Comparison of ENCODE assay signal across 1 cellular context in the genomic region with DNA sequence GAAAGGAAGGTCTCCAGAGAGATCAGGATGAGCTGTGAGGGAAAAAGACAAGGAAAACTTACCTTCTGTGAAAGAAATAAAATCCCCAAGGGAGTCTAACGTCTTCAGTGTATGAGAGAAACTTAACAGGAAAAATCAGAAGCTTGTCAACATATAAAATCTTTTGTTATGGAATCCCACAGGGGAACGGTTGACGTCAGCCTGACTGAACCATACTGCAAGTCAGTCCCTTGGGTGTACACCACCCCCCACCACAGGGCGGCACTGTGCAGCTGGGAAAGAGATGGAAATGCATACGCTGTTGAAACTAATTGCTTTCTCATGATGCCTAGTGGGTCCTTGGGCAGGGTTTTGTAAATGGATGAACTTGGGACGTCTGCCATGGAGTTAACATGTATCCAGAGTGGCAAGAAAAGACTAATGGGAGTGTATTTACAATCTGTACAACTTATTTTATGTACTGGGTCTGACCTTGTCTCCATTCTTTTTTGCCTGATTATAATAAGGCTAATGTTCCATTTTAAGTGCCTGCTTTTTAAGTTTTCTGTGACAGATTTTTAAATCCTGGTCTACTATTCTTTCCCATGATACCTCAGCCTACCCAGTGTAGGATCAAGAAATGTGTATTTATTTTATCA.
A peak's percentile ranks its signal among the peaks of the same experiment; 100 is the strongest.
TF ChIP-seq lines count a peak whose summit lies in the region.

No MANE protein-coding gene starts in this region.

TF ChIP-seq in HEK293, 187 proteins besides CTCF, POLR2A, EP300 and RAD21 (continued from another document and continues in another):
- peak; percentile 17; the same call in 1 of the 2 replicates for TF ChIP-seq GLIS1 (tag by site-specific recombination; IDR thresholded peaks at IDR 0.05)
- TF ChIP-seq ZNF175 (tag by site-specific recombination; IDR thresholded peaks at IDR 0.05): no peak
- TF ChIP-seq ZNF561 (tag by site-specific recombination; IDR thresholded peaks at IDR 0.05; ENCODE audit: borderline replicate concordance): no peak
- no peak for TF ChIP-seq ZNF10 (tag by site-specific recombination; IDR thresholded peaks at IDR 0.05)
- TF ChIP-seq, protein P1, sequence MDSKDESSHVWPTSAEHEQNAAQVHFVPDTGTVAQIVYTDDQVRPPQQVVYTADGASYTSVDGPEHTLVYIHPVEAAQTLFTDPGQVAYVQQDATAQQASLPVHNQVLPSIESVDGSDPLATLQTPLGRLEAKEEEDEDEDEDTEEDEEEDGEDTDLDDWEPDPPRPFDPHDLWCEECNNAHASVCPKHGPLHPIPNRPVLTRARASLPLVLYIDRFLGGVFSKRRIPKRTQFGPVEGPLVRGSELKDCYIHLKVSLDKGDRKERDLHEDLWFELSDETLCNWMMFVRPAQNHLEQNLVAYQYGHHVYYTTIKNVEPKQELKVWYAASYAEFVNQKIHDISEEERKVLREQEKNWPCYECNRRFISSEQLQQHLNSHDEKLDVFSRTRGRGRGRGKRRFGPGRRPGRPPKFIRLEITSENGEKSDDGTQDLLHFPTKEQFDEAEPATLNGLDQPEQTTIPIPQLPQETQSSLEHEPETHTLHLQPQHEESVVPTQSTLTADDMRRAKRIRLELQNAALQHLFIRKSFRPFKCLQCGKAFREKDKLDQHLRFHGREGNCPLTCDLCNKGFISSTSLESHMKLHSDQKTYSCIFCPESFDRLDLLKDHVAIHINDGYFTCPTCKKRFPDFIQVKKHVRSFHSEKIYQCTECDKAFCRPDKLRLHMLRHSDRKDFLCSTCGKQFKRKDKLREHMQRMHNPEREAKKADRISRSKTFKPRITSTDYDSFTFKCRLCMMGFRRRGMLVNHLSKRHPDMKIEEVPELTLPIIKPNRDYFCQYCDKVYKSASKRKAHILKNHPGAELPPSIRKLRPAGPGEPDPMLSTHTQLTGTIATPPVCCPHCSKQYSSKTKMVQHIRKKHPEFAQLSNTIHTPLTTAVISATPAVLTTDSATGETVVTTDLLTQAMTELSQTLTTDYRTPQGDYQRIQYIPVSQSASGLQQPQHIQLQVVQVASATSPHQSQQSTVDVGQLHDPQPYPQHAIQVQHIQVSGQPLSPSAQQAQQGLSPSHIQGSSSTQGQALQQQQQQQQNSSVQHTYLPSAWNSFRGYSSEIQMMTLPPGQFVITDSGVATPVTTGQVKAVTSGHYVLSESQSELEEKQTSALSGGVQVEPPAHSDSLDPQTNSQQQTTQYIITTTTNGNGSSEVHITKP (tag by site-specific recombination; IDR thresholded peaks at IDR 0.05): peak; percentile 58
- no peak for TF ChIP-seq ZNF202 (tag by site-specific recombination; IDR thresholded peaks at IDR 0.05; ENCODE audit: borderline replicate concordance)
- no peak for TF ChIP-seq ZBTB8A (tag by site-specific recombination; IDR thresholded peaks at IDR 0.05)
- 0 out of 2 replicates have a peak, but pooled peaks have one; percentile 24 for TF ChIP-seq SP7 (tag by site-specific recombination; IDR thresholded peaks at IDR 0.05)
- TF ChIP-seq ZNF600 (tag by site-specific recombination; IDR thresholded peaks at IDR 0.05): peak; percentile 97
- TF ChIP-seq ZFP37 (tag by site-specific recombination; IDR thresholded peaks at IDR 0.05): peak; percentile 78; the same call in 1 of the 2 replicates
- TF ChIP-seq ZNF626 (tag by site-specific recombination; IDR thresholded peaks at IDR 0.05): no peak
- peak; percentile 89 for TF ChIP-seq ZNF2 (tag by site-specific recombination; IDR thresholded peaks at IDR 0.05)
- peak; percentile 56; the same call in 1 of the 2 replicates for TF ChIP-seq ZFP69B (tag by site-specific recombination; IDR thresholded peaks at IDR 0.05)
- no peak for TF ChIP-seq ZIC2 (tag by site-specific recombination; IDR thresholded peaks at IDR 0.05)
- TF ChIP-seq, protein P2, sequence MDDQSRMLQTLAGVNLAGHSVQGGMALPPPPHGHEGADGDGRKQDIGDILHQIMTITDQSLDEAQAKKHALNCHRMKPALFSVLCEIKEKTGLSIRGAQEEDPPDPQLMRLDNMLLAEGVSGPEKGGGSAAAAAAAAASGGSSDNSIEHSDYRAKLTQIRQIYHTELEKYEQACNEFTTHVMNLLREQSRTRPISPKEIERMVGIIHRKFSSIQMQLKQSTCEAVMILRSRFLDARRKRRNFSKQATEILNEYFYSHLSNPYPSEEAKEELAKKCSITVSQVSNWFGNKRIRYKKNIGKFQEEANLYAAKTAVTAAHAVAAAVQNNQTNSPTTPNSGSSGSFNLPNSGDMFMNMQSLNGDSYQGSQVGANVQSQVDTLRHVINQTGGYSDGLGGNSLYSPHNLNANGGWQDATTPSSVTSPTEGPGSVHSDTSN (CRISPR knock-in tag; IDR thresholded peaks at IDR 0.05): no peak
- no peak for TF ChIP-seq ZNF248 (tag by site-specific recombination; IDR thresholded peaks at IDR 0.05)
- TF ChIP-seq MEIS1 (CRISPR knock-in tag; IDR thresholded peaks at IDR 0.05; ENCODE audit: borderline replicate concordance): no peak
- TF ChIP-seq ZNF777 (tag by site-specific recombination; IDR thresholded peaks at IDR 0.05; ENCODE audit: borderline replicate concordance): no peak
- no peak for TF ChIP-seq ZNF776 (tag by site-specific recombination; IDR thresholded peaks at IDR 0.05; ENCODE audit: borderline replicate concordance)
- no peak for TF ChIP-seq ZNF155 (tag by site-specific recombination; IDR thresholded peaks at IDR 0.05)
- no peak for TF ChIP-seq EGR2 (tag by site-specific recombination; IDR thresholded peaks at IDR 0.05; ENCODE audit: low read depth)
- no peak for TF ChIP-seq ZNF610 (tag by site-specific recombination; IDR thresholded peaks at IDR 0.05; ENCODE audit: borderline replicate concordance)
- TF ChIP-seq ZNF37A (tag by site-specific recombination; IDR thresholded peaks at IDR 0.05): no peak
- no peak for TF ChIP-seq ZNF558 (tag by site-specific recombination; IDR thresholded peaks at IDR 0.05)
- TF ChIP-seq, protein P3, sequence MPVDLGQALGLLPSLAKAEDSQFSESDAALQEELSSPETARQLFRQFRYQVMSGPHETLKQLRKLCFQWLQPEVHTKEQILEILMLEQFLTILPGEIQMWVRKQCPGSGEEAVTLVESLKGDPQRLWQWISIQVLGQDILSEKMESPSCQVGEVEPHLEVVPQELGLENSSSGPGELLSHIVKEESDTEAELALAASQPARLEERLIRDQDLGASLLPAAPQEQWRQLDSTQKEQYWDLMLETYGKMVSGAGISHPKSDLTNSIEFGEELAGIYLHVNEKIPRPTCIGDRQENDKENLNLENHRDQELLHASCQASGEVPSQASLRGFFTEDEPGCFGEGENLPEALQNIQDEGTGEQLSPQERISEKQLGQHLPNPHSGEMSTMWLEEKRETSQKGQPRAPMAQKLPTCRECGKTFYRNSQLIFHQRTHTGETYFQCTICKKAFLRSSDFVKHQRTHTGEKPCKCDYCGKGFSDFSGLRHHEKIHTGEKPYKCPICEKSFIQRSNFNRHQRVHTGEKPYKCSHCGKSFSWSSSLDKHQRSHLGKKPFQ (tag by site-specific recombination; IDR thresholded peaks at IDR 0.05): no peak
- no peak for TF ChIP-seq ZNF341 (tag by site-specific recombination; IDR thresholded peaks at IDR 0.05; ENCODE audit: low read depth)
- TF ChIP-seq ZNF621 (tag by site-specific recombination; IDR thresholded peaks at IDR 0.05): no peak
- no peak for TF ChIP-seq ZNF48 (tag by site-specific recombination; IDR thresholded peaks at IDR 0.05)
- no peak for TF ChIP-seq YY2 (tag by site-specific recombination; IDR thresholded peaks at IDR 0.05)
- no peak for TF ChIP-seq SP3 (tag by site-specific recombination; IDR thresholded peaks at IDR 0.05)
- peak; percentile 42; the same call in 1 of the 2 replicates for TF ChIP-seq KLF8 (tag by site-specific recombination; IDR thresholded peaks at IDR 0.05)
- 0 out of 2 replicates have a peak, but pooled peaks have one; percentile 31 for TF ChIP-seq ZNF423 (tag by site-specific recombination; IDR thresholded peaks at IDR 0.05)
- TF ChIP-seq, protein P4, sequence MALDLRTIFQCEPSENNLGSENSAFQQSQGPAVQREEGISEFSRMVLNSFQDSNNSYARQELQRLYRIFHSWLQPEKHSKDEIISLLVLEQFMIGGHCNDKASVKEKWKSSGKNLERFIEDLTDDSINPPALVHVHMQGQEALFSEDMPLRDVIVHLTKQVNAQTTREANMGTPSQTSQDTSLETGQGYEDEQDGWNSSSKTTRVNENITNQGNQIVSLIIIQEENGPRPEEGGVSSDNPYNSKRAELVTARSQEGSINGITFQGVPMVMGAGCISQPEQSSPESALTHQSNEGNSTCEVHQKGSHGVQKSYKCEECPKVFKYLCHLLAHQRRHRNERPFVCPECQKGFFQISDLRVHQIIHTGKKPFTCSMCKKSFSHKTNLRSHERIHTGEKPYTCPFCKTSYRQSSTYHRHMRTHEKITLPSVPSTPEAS (tag by site-specific recombination; IDR thresholded peaks at IDR 0.05): peak; percentile 17; the same call in 1 of the 2 replicates
- TF ChIP-seq, protein P5, sequence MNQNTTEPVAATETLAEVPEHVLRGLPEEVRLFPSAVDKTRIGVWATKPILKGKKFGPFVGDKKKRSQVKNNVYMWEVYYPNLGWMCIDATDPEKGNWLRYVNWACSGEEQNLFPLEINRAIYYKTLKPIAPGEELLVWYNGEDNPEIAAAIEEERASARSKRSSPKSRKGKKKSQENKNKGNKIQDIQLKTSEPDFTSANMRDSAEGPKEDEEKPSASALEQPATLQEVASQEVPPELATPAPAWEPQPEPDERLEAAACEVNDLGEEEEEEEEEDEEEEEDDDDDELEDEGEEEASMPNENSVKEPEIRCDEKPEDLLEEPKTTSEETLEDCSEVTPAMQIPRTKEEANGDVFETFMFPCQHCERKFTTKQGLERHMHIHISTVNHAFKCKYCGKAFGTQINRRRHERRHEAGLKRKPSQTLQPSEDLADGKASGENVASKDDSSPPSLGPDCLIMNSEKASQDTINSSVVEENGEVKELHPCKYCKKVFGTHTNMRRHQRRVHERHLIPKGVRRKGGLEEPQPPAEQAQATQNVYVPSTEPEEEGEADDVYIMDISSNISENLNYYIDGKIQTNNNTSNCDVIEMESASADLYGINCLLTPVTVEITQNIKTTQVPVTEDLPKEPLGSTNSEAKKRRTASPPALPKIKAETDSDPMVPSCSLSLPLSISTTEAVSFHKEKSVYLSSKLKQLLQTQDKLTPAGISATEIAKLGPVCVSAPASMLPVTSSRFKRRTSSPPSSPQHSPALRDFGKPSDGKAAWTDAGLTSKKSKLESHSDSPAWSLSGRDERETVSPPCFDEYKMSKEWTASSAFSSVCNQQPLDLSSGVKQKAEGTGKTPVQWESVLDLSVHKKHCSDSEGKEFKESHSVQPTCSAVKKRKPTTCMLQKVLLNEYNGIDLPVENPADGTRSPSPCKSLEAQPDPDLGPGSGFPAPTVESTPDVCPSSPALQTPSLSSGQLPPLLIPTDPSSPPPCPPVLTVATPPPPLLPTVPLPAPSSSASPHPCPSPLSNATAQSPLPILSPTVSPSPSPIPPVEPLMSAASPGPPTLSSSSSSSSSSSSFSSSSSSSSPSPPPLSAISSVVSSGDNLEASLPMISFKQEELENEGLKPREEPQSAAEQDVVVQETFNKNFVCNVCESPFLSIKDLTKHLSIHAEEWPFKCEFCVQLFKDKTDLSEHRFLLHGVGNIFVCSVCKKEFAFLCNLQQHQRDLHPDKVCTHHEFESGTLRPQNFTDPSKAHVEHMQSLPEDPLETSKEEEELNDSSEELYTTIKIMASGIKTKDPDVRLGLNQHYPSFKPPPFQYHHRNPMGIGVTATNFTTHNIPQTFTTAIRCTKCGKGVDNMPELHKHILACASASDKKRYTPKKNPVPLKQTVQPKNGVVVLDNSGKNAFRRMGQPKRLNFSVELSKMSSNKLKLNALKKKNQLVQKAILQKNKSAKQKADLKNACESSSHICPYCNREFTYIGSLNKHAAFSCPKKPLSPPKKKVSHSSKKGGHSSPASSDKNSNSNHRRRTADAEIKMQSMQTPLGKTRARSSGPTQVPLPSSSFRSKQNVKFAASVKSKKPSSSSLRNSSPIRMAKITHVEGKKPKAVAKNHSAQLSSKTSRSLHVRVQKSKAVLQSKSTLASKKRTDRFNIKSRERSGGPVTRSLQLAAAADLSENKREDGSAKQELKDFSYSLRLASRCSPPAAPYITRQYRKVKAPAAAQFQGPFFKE (tag by site-specific recombination; IDR thresholded peaks at IDR 0.05; ENCODE audit: borderline replicate concordance): no peak
- no peak for TF ChIP-seq ZNF768 (tag by site-specific recombination; IDR thresholded peaks at IDR 0.05)
- no peak for TF ChIP-seq ZNF677 (tag by site-specific recombination; IDR thresholded peaks at IDR 0.05)
- TF ChIP-seq ZNF239 (tag by site-specific recombination; IDR thresholded peaks at IDR 0.05): no peak
- TF ChIP-seq ZNF596 (tag by site-specific recombination; IDR thresholded peaks at IDR 0.05): no peak
- 0 out of 2 replicates have a peak, but pooled peaks have one; percentile 48 for TF ChIP-seq ZNF24 (tag by site-specific recombination; IDR thresholded peaks at IDR 0.05)
- TF ChIP-seq GLI4 (tag by site-specific recombination; IDR thresholded peaks at IDR 0.05): no peak
- TF ChIP-seq, protein P6, sequence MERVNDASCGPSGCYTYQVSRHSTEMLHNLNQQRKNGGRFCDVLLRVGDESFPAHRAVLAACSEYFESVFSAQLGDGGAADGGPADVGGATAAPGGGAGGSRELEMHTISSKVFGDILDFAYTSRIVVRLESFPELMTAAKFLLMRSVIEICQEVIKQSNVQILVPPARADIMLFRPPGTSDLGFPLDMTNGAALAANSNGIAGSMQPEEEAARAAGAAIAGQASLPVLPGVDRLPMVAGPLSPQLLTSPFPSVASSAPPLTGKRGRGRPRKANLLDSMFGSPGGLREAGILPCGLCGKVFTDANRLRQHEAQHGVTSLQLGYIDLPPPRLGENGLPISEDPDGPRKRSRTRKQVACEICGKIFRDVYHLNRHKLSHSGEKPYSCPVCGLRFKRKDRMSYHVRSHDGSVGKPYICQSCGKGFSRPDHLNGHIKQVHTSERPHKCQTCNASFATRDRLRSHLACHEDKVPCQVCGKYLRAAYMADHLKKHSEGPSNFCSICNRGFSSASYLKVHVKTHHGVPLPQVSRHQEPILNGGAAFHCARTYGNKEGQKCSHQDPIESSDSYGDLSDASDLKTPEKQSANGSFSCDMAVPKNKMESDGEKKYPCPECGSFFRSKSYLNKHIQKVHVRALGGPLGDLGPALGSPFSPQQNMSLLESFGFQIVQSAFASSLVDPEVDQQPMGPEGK (tag by site-specific recombination; IDR thresholded peaks at IDR 0.05): peak; percentile 72
- no peak for TF ChIP-seq SP2 (tag by site-specific recombination; IDR thresholded peaks at IDR 0.05)
- peak; percentile 60 for TF ChIP-seq IKZF3 (tag by site-specific recombination; IDR thresholded peaks at IDR 0.05)
- TF ChIP-seq ZNF324 (tag by site-specific recombination; IDR thresholded peaks at IDR 0.05): 0 out of 2 replicates have a peak, but pooled peaks have one; percentile 27
- TF ChIP-seq ZNF302 (tag by site-specific recombination; IDR thresholded peaks at IDR 0.05; ENCODE audit: low read depth): no peak
- no peak for TF ChIP-seq ZNF23 (tag by site-specific recombination; IDR thresholded peaks at IDR 0.05; ENCODE audit: borderline replicate concordance)
- TF ChIP-seq ZNF623 (tag by site-specific recombination; IDR thresholded peaks at IDR 0.05): no peak
- TF ChIP-seq YY1 (tag by site-specific recombination; IDR thresholded peaks at IDR 0.05): no peak
- no peak for TF ChIP-seq HOXA7 (CRISPR knock-in tag; IDR thresholded peaks at IDR 0.05; ENCODE audit: borderline replicate concordance)
- TF ChIP-seq ZBTB48 (tag by site-specific recombination; IDR thresholded peaks at IDR 0.05): peak; percentile 39
- peak; percentile 35; the same call in 1 of the 2 replicates for TF ChIP-seq SCRT2 (tag by site-specific recombination; IDR thresholded peaks at IDR 0.05)
- TF ChIP-seq ZSCAN30 (tag by site-specific recombination; IDR thresholded peaks at IDR 0.05): 0 out of 2 replicates have a peak, but pooled peaks have one; percentile 39
- TF ChIP-seq ZNF629 (tag by site-specific recombination; IDR thresholded peaks at IDR 0.05): peak; percentile 85
- TF ChIP-seq ZNF366 (tag by site-specific recombination; conservative IDR thresholded peaks at IDR 0.05): peak; percentile 62; the same call in 1 of the 2 replicates
